1 cellular context compared by ENCODE assay signal in the genomic region with DNA sequence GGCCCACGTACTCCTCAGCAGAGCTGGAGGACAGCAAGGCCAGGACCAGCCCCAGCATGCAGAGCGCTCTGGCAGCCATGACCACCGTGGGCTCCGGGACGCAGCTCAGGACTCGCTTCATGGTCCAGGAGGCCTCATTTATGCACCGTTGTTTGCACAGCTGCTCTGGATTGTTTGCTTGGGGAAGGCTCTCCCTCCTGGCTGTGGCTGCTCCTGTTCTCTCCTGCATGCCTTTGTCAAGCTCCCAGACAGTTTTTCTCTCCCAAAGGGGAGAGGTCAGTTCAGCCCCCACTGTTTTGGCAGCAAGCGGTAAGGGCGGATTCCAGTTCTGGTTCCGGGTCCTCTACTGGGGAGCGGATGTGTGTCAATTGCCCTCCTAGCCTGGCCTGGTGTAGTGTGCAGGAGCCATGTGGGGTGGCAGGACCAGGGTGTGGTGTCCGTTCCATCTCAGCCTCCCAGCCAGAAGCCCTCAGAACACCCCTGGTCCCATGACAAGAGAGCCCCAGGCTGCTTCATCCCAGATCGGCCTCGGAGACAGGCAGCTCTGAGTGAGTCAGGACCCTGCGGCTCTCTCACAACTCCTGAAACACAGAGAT.
A peak's percentile ranks its signal among the peaks of the same experiment; 100 is the strongest.
TF ChIP-seq lines count a peak whose summit lies in the region.

A gene with protein sequence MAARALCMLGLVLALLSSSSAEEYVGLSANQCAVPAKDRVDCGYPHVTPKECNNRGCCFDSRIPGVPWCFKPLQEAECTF (minus strand): TSS at position 114 of the 596 bp plus-strand sequence. CDS start 35 bp downstream, at position 79.

TF ChIP-seq in HepG2, 621 proteins besides CTCF, POLR2A, EP300 and RAD21 (continued from another document):
- TF ChIP-seq, protein P1, sequence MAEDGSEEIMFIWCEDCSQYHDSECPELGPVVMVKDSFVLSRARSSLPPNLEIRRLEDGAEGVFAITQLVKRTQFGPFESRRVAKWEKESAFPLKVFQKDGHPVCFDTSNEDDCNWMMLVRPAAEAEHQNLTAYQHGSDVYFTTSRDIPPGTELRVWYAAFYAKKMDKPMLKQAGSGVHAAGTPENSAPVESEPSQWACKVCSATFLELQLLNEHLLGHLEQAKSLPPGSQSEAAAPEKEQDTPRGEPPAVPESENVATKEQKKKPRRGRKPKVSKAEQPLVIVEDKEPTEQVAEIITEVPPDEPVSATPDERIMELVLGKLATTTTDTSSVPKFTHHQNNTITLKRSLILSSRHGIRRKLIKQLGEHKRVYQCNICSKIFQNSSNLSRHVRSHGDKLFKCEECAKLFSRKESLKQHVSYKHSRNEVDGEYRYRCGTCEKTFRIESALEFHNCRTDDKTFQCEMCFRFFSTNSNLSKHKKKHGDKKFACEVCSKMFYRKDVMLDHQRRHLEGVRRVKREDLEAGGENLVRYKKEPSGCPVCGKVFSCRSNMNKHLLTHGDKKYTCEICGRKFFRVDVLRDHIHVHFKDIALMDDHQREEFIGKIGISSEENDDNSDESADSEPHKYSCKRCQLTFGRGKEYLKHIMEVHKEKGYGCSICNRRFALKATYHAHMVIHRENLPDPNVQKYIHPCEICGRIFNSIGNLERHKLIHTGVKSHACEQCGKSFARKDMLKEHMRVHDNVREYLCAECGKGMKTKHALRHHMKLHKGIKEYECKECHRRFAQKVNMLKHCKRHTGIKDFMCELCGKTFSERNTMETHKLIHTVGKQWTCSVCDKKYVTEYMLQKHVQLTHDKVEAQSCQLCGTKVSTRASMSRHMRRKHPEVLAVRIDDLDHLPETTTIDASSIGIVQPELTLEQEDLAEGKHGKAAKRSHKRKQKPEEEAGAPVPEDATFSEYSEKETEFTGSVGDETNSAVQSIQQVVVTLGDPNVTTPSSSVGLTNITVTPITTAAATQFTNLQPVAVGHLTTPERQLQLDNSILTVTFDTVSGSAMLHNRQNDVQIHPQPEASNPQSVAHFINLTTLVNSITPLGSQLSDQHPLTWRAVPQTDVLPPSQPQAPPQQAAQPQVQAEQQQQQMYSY (CRISPR knock-in tag; IDR thresholded peaks at IDR 0.05) = no peak
- no peak for TF ChIP-seq ADNP (CRISPR knock-in tag; IDR thresholded peaks at IDR 0.05)
- TF ChIP-seq, protein P2, sequence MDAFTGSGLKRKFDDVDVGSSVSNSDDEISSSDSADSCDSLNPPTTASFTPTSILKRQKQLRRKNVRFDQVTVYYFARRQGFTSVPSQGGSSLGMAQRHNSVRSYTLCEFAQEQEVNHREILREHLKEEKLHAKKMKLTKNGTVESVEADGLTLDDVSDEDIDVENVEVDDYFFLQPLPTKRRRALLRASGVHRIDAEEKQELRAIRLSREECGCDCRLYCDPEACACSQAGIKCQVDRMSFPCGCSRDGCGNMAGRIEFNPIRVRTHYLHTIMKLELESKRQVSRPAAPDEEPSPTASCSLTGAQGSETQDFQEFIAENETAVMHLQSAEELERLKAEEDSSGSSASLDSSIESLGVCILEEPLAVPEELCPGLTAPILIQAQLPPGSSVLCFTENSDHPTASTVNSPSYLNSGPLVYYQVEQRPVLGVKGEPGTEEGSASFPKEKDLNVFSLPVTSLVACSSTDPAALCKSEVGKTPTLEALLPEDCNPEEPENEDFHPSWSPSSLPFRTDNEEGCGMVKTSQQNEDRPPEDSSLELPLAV (CRISPR knock-in tag; conservative IDR thresholded peaks at IDR 0.05; ENCODE audit: low read depth) = no peak
- TF ChIP-seq ZBTB1 (CRISPR knock-in tag; IDR thresholded peaks at IDR 0.05; ENCODE audit: borderline replicate concordance) = no peak
- TF ChIP-seq ZNF446 (CRISPR knock-in tag; IDR thresholded peaks at IDR 0.05) = no peak
- no peak for TF ChIP-seq ZNF530 (CRISPR knock-in tag; IDR thresholded peaks at IDR 0.05; ENCODE audit: low read depth)
- no peak for TF ChIP-seq CREM (IDR thresholded peaks at IDR 0.05)
- TF ChIP-seq CREM (CRISPR knock-in tag; IDR thresholded peaks at IDR 0.05) = no peak
- no peak for TF ChIP-seq SIX4 (CRISPR knock-in tag; IDR thresholded peaks at IDR 0.05)
- TF ChIP-seq, protein P3, sequence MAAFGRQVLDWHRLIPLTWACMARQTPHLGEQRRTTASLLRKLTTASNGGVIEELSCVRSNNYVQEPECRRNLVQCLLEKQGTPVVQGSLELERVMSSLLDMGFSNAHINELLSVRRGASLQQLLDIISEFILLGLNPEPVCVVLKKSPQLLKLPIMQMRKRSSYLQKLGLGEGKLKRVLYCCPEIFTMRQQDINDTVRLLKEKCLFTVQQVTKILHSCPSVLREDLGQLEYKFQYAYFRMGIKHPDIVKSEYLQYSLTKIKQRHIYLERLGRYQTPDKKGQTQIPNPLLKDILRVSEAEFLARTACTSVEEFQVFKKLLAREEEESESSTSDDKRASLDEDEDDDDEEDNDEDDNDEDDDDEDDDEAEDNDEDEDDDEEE (CRISPR knock-in tag; IDR thresholded peaks at IDR 0.05) = peak; percentile 57; the same call in 1 of the 2 replicates
- TF ChIP-seq ZNF790 (CRISPR knock-in tag; IDR thresholded peaks at IDR 0.05; ENCODE audit: borderline replicate concordance) = no peak
- TF ChIP-seq HIVEP1 (CRISPR knock-in tag; IDR thresholded peaks at IDR 0.05) = no peak; the same call in 1 of the 2 replicates
- no peak for TF ChIP-seq NFIB (CRISPR knock-in tag; IDR thresholded peaks at IDR 0.05; ENCODE audit: borderline replicate concordance)
- TF ChIP-seq SP2 (CRISPR knock-in tag; IDR thresholded peaks at IDR 0.05) = no peak
- no peak for TF ChIP-seq ZNF296 (CRISPR knock-in tag; conservative IDR thresholded peaks at IDR 0.05)
- TF ChIP-seq, protein P4, sequence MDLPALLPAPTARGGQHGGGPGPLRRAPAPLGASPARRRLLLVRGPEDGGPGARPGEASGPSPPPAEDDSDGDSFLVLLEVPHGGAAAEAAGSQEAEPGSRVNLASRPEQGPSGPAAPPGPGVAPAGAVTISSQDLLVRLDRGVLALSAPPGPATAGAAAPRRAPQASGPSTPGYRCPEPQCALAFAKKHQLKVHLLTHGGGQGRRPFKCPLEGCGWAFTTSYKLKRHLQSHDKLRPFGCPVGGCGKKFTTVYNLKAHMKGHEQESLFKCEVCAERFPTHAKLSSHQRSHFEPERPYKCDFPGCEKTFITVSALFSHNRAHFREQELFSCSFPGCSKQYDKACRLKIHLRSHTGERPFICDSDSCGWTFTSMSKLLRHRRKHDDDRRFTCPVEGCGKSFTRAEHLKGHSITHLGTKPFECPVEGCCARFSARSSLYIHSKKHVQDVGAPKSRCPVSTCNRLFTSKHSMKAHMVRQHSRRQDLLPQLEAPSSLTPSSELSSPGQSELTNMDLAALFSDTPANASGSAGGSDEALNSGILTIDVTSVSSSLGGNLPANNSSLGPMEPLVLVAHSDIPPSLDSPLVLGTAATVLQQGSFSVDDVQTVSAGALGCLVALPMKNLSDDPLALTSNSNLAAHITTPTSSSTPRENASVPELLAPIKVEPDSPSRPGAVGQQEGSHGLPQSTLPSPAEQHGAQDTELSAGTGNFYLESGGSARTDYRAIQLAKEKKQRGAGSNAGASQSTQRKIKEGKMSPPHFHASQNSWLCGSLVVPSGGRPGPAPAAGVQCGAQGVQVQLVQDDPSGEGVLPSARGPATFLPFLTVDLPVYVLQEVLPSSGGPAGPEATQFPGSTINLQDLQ (CRISPR knock-in tag; IDR thresholded peaks at IDR 0.05) = no peak
- 0 out of 2 replicates have a peak, but pooled peaks have one; percentile 66 for TF ChIP-seq ZNF772 (CRISPR knock-in tag; IDR thresholded peaks at IDR 0.05)
- no peak for TF ChIP-seq ZSCAN20 (CRISPR knock-in tag; IDR thresholded peaks at IDR 0.05; ENCODE audit: borderline replicate concordance)
- TF ChIP-seq ZNF781 (CRISPR knock-in tag; IDR thresholded peaks at IDR 0.05; ENCODE audit: borderline replicate concordance, not compliant biosample characterization) = no peak
- TF ChIP-seq AHR (CRISPR knock-in tag; IDR thresholded peaks at IDR 0.05) = no peak
- no peak for TF ChIP-seq ATF7 (IDR thresholded peaks at IDR 0.05)
- TF ChIP-seq ATF7 (CRISPR knock-in tag; IDR thresholded peaks at IDR 0.05) = no peak
- TF ChIP-seq, protein P5, sequence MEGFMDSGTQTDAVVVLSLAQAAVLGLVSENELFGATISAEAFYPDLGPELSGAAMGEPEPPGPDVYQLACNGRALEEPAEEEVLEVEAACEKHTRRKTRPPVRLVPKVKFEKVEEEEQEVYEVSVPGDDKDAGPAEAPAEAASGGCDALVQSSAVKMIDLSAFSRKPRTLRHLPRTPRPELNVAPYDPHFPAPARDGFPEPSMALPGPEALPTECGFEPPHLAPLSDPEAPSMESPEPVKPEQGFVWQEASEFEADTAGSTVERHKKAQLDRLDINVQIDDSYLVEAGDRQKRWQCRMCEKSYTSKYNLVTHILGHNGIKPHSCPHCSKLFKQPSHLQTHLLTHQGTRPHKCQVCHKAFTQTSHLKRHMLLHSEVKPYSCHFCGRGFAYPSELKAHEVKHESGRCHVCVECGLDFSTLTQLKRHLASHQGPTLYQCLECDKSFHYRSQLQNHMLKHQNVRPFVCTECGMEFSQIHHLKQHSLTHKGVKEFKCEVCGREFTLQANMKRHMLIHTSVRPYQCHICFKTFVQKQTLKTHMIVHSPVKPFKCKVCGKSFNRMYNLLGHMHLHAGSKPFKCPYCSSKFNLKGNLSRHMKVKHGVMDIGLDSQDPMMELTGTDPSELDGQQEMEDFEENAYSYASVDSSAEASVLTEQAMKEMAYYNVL (CRISPR knock-in tag; IDR thresholded peaks at IDR 0.05; ENCODE audit: borderline replicate concordance) = no peak; the same call in 1 of the 2 replicates
- TF ChIP-seq IKZF1 (IDR thresholded peaks at IDR 0.05) = no peak
- no peak for TF ChIP-seq ZNF678 (CRISPR knock-in tag; IDR thresholded peaks at IDR 0.05)
TF ChIP-seq in HepG2: peak in this region for 116.
